In genomic region chr3:150740733-150741496, GRCh38 we compare ENCODE assay signal across 1 cellular context.
TF ChIP-seq lines count a peak whose summit lies in the region.

No MANE protein-coding gene starts in this region.

TF ChIP-seq in HepG2, 621 proteins besides CTCF, POLR2A, EP300 and RAD21 (continued from another document and continues in another):
- TF ChIP-seq, protein P1, sequence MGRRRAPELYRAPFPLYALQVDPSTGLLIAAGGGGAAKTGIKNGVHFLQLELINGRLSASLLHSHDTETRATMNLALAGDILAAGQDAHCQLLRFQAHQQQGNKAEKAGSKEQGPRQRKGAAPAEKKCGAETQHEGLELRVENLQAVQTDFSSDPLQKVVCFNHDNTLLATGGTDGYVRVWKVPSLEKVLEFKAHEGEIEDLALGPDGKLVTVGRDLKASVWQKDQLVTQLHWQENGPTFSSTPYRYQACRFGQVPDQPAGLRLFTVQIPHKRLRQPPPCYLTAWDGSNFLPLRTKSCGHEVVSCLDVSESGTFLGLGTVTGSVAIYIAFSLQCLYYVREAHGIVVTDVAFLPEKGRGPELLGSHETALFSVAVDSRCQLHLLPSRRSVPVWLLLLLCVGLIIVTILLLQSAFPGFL (CRISPR knock-in tag; IDR thresholded peaks at IDR 0.05) = no peak
- TF ChIP-seq ZNF354B (CRISPR knock-in tag; IDR thresholded peaks at IDR 0.05) (no peak), EZH2 (conservative IDR thresholded peaks at IDR 0.05; ENCODE audit: low read depth, low read length) (no peak), ZFP82 (CRISPR knock-in tag; IDR thresholded peaks at IDR 0.05; ENCODE audit: borderline replicate concordance) (no peak), NPAS2 (CRISPR knock-in tag; IDR thresholded peaks at IDR 0.05; ENCODE audit: borderline replicate concordance) (no peak), ZNF362 (CRISPR knock-in tag; IDR thresholded peaks at IDR 0.05; ENCODE audit: borderline replicate concordance) (peak; percentile 28; the same call in 1 of the 2 replicates), HCFC1 (IDR thresholded peaks at IDR 0.05; ENCODE audit: low read depth, low read length) (no peak), ZNF552 (CRISPR knock-in tag; IDR thresholded peaks at IDR 0.05; ENCODE audit: borderline replicate concordance) (0 out of 2 replicates have a peak, but pooled peaks have one; percentile 47), ZNF660 (CRISPR knock-in tag; IDR thresholded peaks at IDR 0.05; ENCODE audit: borderline replicate concordance, low read depth) (no peak), ZNF34 (CRISPR knock-in tag; IDR thresholded peaks at IDR 0.05; ENCODE audit: borderline replicate concordance) (no peak), TIGD3 (CRISPR knock-in tag; IDR thresholded peaks at IDR 0.05; ENCODE audit: borderline replicate concordance) (no peak), ZUFSP (CRISPR knock-in tag; IDR thresholded peaks at IDR 0.05; ENCODE audit: borderline replicate concordance) (no peak), ZNF816 (CRISPR knock-in tag; IDR thresholded peaks at IDR 0.05; ENCODE audit: borderline replicate concordance) (no peak), KMT2B (CRISPR knock-in tag; IDR thresholded peaks at IDR 0.05) (0 out of 2 replicates have a peak, but pooled peaks have one; percentile 39), BCL3 (CRISPR knock-in tag; IDR thresholded peaks at IDR 0.05) (no peak), SP5 (CRISPR knock-in tag; IDR thresholded peaks at IDR 0.05; ENCODE audit: borderline replicate concordance, low read depth) (peak; percentile 31; the same call in 1 of the 2 replicates), PHF5A (CRISPR knock-in tag; IDR thresholded peaks at IDR 0.05; ENCODE audit: low read depth, unreplicated experiment) (no peak), KLF15 (CRISPR knock-in tag; IDR thresholded peaks at IDR 0.05; ENCODE audit: borderline replicate concordance) (no peak), ZNF430 (CRISPR knock-in tag; IDR thresholded peaks at IDR 0.05) (no peak), ZNF777 (CRISPR knock-in tag; IDR thresholded peaks at IDR 0.05) (no peak), SIN3A (IDR thresholded peaks at IDR 0.05; ENCODE audit: borderline replicate concordance, low read depth, low read length) (peak; percentile 88; the same call in 1 of the 2 replicates), HOXA9 (CRISPR knock-in tag; IDR thresholded peaks at IDR 0.05; ENCODE audit: borderline replicate concordance) (no peak), SP2 (CRISPR knock-in tag; IDR thresholded peaks at IDR 0.05) (no peak), MAZ (IDR thresholded peaks at IDR 0.05; ENCODE audit: borderline replicate concordance, low read depth, low read length) (no peak), MAZ (CRISPR knock-in tag; IDR thresholded peaks at IDR 0.05; ENCODE audit: low read depth) (no peak), ZNF230 (CRISPR knock-in tag; IDR thresholded peaks at IDR 0.05) (no peak), ZBTB7B (CRISPR knock-in tag; IDR thresholded peaks at IDR 0.05) (peak; percentile 23; the same call in 1 of the 2 replicates), REXO4 (CRISPR knock-in tag; IDR thresholded peaks at IDR 0.05; ENCODE audit: borderline replicate concordance) (no peak), ZNF782 (CRISPR knock-in tag; IDR thresholded peaks at IDR 0.05; ENCODE audit: borderline replicate concordance) (no peak), NCOA2 (CRISPR knock-in tag; IDR thresholded peaks at IDR 0.05) (peak; percentile 84), STAT6 (CRISPR knock-in tag; IDR thresholded peaks at IDR 0.05; ENCODE audit: borderline replicate concordance) (no peak; the same call in 1 of the 2 replicates), ZNF382 (CRISPR knock-in tag; IDR thresholded peaks at IDR 0.05; ENCODE audit: borderline replicate concordance) (no peak), SRY (CRISPR knock-in tag; IDR thresholded peaks at IDR 0.05) (no peak), KLF6 (CRISPR knock-in tag; IDR thresholded peaks at IDR 0.05) (peak; percentile 71; the same call in 1 of the 2 replicates), ZNF484 (CRISPR knock-in tag; IDR thresholded peaks at IDR 0.05; ENCODE audit: borderline replicate concordance, low read depth) (no peak), LCORL (IDR thresholded peaks at IDR 0.05) (no peak), LCORL (CRISPR knock-in tag; IDR thresholded peaks at IDR 0.05) (peak; percentile 87; the same call in 1 of the 2 replicates), ELF1 (CRISPR knock-in tag; IDR thresholded peaks at IDR 0.05) (no peak)
- TF ChIP-seq, protein P2, sequence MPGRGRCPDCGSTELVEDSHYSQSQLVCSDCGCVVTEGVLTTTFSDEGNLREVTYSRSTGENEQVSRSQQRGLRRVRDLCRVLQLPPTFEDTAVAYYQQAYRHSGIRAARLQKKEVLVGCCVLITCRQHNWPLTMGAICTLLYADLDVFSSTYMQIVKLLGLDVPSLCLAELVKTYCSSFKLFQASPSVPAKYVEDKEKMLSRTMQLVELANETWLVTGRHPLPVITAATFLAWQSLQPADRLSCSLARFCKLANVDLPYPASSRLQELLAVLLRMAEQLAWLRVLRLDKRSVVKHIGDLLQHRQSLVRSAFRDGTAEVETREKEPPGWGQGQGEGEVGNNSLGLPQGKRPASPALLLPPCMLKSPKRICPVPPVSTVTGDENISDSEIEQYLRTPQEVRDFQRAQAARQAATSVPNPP (CRISPR knock-in tag; IDR thresholded peaks at IDR 0.05) = no peak
- TF ChIP-seq, protein P3, sequence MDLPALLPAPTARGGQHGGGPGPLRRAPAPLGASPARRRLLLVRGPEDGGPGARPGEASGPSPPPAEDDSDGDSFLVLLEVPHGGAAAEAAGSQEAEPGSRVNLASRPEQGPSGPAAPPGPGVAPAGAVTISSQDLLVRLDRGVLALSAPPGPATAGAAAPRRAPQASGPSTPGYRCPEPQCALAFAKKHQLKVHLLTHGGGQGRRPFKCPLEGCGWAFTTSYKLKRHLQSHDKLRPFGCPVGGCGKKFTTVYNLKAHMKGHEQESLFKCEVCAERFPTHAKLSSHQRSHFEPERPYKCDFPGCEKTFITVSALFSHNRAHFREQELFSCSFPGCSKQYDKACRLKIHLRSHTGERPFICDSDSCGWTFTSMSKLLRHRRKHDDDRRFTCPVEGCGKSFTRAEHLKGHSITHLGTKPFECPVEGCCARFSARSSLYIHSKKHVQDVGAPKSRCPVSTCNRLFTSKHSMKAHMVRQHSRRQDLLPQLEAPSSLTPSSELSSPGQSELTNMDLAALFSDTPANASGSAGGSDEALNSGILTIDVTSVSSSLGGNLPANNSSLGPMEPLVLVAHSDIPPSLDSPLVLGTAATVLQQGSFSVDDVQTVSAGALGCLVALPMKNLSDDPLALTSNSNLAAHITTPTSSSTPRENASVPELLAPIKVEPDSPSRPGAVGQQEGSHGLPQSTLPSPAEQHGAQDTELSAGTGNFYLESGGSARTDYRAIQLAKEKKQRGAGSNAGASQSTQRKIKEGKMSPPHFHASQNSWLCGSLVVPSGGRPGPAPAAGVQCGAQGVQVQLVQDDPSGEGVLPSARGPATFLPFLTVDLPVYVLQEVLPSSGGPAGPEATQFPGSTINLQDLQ (CRISPR knock-in tag; IDR thresholded peaks at IDR 0.05) = no peak
- TF ChIP-seq, protein P4, sequence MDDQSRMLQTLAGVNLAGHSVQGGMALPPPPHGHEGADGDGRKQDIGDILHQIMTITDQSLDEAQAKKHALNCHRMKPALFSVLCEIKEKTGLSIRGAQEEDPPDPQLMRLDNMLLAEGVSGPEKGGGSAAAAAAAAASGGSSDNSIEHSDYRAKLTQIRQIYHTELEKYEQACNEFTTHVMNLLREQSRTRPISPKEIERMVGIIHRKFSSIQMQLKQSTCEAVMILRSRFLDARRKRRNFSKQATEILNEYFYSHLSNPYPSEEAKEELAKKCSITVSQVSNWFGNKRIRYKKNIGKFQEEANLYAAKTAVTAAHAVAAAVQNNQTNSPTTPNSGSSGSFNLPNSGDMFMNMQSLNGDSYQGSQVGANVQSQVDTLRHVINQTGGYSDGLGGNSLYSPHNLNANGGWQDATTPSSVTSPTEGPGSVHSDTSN (CRISPR knock-in tag; IDR thresholded peaks at IDR 0.05; ENCODE audit: borderline replicate concordance) = no peak
- TF ChIP-seq, protein P5, sequence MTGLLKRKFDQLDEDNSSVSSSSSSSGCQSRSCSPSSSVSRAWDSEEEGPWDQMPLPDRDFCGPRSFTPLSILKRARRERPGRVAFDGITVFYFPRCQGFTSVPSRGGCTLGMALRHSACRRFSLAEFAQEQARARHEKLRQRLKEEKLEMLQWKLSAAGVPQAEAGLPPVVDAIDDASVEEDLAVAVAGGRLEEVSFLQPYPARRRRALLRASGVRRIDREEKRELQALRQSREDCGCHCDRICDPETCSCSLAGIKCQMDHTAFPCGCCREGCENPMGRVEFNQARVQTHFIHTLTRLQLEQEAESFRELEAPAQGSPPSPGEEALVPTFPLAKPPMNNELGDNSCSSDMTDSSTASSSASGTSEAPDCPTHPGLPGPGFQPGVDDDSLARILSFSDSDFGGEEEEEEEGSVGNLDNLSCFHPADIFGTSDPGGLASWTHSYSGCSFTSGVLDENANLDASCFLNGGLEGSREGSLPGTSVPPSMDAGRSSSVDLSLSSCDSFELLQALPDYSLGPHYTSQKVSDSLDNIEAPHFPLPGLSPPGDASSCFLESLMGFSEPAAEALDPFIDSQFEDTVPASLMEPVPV (CRISPR knock-in tag; IDR thresholded peaks at IDR 0.05) = 0 out of 2 replicates have a peak, but pooled peaks have one; percentile 42
- TF ChIP-seq, protein P6, sequence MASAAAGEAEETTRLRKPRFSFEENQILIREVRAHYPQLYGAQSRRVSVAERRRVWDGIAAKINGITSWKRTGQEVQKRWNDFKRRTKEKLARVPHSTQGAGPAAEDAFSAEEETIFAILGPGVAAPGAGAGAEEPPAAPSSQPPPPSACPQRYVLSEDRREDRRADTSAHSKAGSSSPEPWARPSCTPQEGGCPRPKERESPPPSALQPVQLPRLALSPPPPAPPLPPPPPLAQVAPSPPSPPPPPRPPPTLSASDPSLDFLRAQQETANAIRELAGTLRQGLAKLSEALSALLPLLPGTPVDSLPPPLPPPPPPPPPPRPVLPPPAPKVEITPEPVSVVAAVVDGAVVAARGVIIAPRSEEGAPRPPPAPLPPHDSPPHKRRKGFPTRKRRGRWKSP (CRISPR knock-in tag; IDR thresholded peaks at IDR 0.05) = no peak
- TF ChIP-seq, protein P7, sequence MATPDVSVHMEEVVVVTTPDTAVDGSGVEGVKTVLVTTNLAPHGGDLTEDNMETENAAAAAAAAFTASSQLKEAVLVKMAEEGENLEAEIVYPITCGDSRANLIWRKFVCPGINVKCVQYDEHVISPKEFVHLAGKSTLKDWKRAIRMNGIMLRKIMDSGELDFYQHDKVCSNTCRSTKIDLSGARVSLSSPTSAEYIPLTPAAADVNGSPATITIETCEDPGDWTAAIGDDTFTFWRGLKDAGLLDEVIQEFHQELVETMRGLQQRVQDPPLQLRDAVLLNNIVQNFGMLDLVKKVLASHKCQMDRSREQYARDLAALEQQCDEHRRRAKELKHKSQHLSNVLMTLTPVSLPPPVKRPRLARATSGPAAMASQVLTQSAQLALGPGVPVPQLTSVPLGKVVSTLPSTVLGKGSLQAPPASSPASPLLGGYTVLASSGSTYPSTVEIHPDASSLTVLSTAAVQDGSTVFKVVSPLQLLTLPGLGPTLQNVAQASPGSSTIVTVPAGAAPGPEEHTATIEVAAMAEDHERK (CRISPR knock-in tag; IDR thresholded peaks at IDR 0.05; ENCODE audit: low read depth) = no peak
